8 cellular contexts compared by ENCODE assay signal in genomic region chr4:125316781-125317525, GRCh38. TPM values are rescaled to one million over a fixed set of nuclear protein-coding genes. Genes with fewer than 3 reads are reported as not detected.
A peak's percentile ranks its signal among the peaks of the same experiment; 100 is the strongest.
DNase-seq lines count a peak whose midpoint lies in the region; ATAC-seq, FAIRE-seq and TF ChIP-seq lines count a peak whose summit lies in the region.

No MANE protein-coding gene starts in this region.

- peak overlapping the region; percentile 89 for H3K4me3 ChIP-seq in WERI-Rb-1 (ENCODE audit: low read depth, low read length)
- peak overlapping the region; percentile 94 for H3K4me3 ChIP-seq in left ventricle myocardium inferior
- H3K4me3 ChIP-seq in pancreas: peak overlapping the region; percentile 16 to 83 (median 78)
- no peak overlapping the region for H3K4me3 ChIP-seq in Karpas-422 (ENCODE audit: low read length)

- ATAC-seq in pancreas (peak in 2 of 4 donors; percentile 3 to 9), GM21367 (IDR thresholded peaks at IDR 0.05; ENCODE audit: unreplicated experiment) (no peak), HG03135 (IDR thresholded peaks at IDR 0.05; ENCODE audit: unreplicated experiment) (no peak)

- peak; percentile 60 for TF ChIP-seq CTCF in WERI-Rb-1 (IDR thresholded peaks at IDR 0.05; ENCODE audit: low read depth, low read length)
- TF ChIP-seq CTCF in left ventricle myocardium inferior (IDR thresholded peaks at IDR 0.05; ENCODE audit: borderline replicate concordance): no peak
- no peak for TF ChIP-seq CTCF in pancreas (IDR thresholded peaks at IDR 0.05)

- H3K4me1 ChIP-seq in left ventricle myocardium inferior (peaks cover 77% of the 10 kb centered on the region), pancreas (peaks cover 0 to 11% (median 0%) of the 10 kb centered on the region in 3 donors), Karpas-422 (ENCODE audit: low read length) (peaks cover 14% of the 10 kb centered on the region)

- DNase-seq in activated T-cell treated with anti-CD3 and anti-CD28 coated beads for 48 hours (ENCODE audit: low read depth) (peak; percentile 0), activated T-cell treated with anti-CD3 and anti-CD28 coated beads for 4 hours (no peak), WERI-Rb-1 (peak; percentile 73), left ventricle myocardium inferior (peak; percentile 40), pancreas (peak in 4 of 6 donors; percentile 15 to 72 (median 39)), Karpas-422 (no peak)

- H4K20me1 ChIP-seq in Karpas-422 (ENCODE audit: insufficient read depth, low read depth, low read length): no peaks in the 10 kb centered on the region

- no peaks in the 10 kb centered on the region for H3K9me2 ChIP-seq in Karpas-422 (replicated peaks; ENCODE audit: insufficient read depth, low read length)

- H3K36me3 ChIP-seq in WERI-Rb-1: no peaks in the 10 kb centered on the region
- H3K36me3 ChIP-seq in left ventricle myocardium inferior: peaks cover 9% of the 10 kb centered on the region
- no peaks in the 10 kb centered on the region for H3K36me3 ChIP-seq in pancreas
- H3K36me3 ChIP-seq in Karpas-422 (ENCODE audit: insufficient read depth, low read length): no peaks in the 10 kb centered on the region

- H3K27me3 ChIP-seq in WERI-Rb-1 (ENCODE audit: insufficient read depth, low read depth, severe bottlenecking) (no peaks in the 10 kb centered on the region), left ventricle myocardium inferior (ENCODE audit: low read depth) (no peaks in the 10 kb centered on the region), pancreas (peaks cover 0 to 6% (median 0%) of the 10 kb centered on the region in 4 donors), Karpas-422 (ENCODE audit: low read length) (no peaks in the 10 kb centered on the region)

- no peak overlapping the region for H3K4me2 ChIP-seq in Karpas-422 (ENCODE audit: low read depth, low read length, poor library complexity, severe bottlenecking)

- H2AFZ ChIP-seq in Karpas-422 (ENCODE audit: low read length): no peak overlapping the region

- H3K9ac ChIP-seq in Karpas-422 (ENCODE audit: low read length): no peak overlapping the region

- intact Hi-C loops in left ventricle myocardium inferior (cut with micrococcal nuclease): no loop called here
- intact Hi-C loops in pancreas (cut with DNase I): loop anchor here in 1 of 3 donors (10.0 kb wide), 1 partner anchor 418 kb away; no protein-coding TSS in a partner anchor

- FAIRE-seq in pancreas (lab: Jason Lieb, UNC): no peak

- H3K27ac ChIP-seq in WERI-Rb-1 (no peak overlapping the region), left ventricle myocardium inferior (replicated peaks) (peak overlapping the region; percentile 95), pancreas (no peak overlapping the region), Karpas-422 (ENCODE audit: low read length) (no peak overlapping the region)

- H3K9me3 ChIP-seq in WERI-Rb-1 (ENCODE audit: severe bottlenecking) (no peaks in the 10 kb centered on the region), left ventricle myocardium inferior (replicated peaks) (no peaks in the 10 kb centered on the region), pancreas (no peaks in the 10 kb centered on the region), Karpas-422 (ENCODE audit: low read length) (peaks cover 4% of the 10 kb centered on the region; the same call in 1 of the 2 replicates)

- no peaks in the 10 kb centered on the region for H3K79me2 ChIP-seq in Karpas-422 (ENCODE audit: low read length)

- 1 to 2% methylated on average over 56 to 67 of the region's 67 CpGs for WGBS in pancreas, 2 donors

RNA-seq across cellular contexts. Expression of gene FAT4, which starts 2.2 kb away (rescaled TPM):
- total RNA-seq in left ventricle myocardium inferior (6.7 TPM), pancreas (1 to 10 TPM in 5 of 6 donors, under 1 TPM in 1; 0.85 to 2.6 (median 1.7) TPM)
- polyA plus RNA-seq in pancreas: under 1 TPM; 0.27 to 0.56 TPM
- 7.4 and 12.2 TPM in 2 replicates for total RNA-seq in Karpas-422 (2014; rRNA removed; shearing (Covaris generic); ENCODE audit: low replicate concordance)

Comparison
In these comparisons a context has a peak if more than half of its experiments do, and no peak if none do; other contexts are left out.
1. DNase-seq: peak in activated T-cell treated with anti-CD3 and anti-CD28 coated beads for 48 hours (single experiment), WERI-Rb-1 (single experiment), left ventricle myocardium inferior (single experiment) and pancreas (4 of 6); none in activated T-cell treated with anti-CD3 and anti-CD28 coated beads for 4 hours (single experiment) and Karpas-422 (single experiment).